Comparison of ENCODE assay signal across 19 cellular contexts in genomic region chr2:234670052-234670451, GRCh38.
A peak's percentile ranks its signal among the peaks of the same experiment; 100 is the strongest.
DNase-seq lines count a peak whose midpoint lies in the region; ATAC-seq, FAIRE-seq and TF ChIP-seq lines count a peak whose summit lies in the region.
"Had no signal": no experiment of that assay in that cellular context is flagged by ENCODE, and none has a peak within 500 bp of the region (broad histone marks: within the 10 kb centered on the region; RNA-seq: fewer than 3 reads in every experiment).

No MANE protein-coding gene starts in this region.

- no peak; the same call in 1 of the 2 replicates for TF ChIP-seq RAD21 in IMR-90 (IDR thresholded peaks at IDR 0.05; ENCODE audit: low read length)

- H3K4me1 ChIP-seq in IMR-90 (ENCODE audit: control insufficient read depth, insufficient read depth, low read length): peaks cover 38% of the 10 kb centered on the region
- peaks cover 27% of the 10 kb centered on the region for H3K4me1 ChIP-seq in keratinocyte (ENCODE audit: control insufficient read depth, extremely low read depth, insufficient read depth, low read length)
- H3K4me1 ChIP-seq: BLaER1 treated with 17β-estradiol and CSF1 and Interleukin-3, amounts not matched to agents 10 nM and 100 nM had no signal

- H4K5ac ChIP-seq in IMR-90 (ENCODE audit: low read depth, low read length): peak overlapping the region; percentile 83

- peak overlapping the region; percentile 12; the same call in 1 of the 2 replicates for H3K4me2 ChIP-seq in IMR-90 (ENCODE audit: low read depth, low read length)
- H3K4me2 ChIP-seq in keratinocyte (ENCODE audit: control insufficient read depth, extremely low read depth, insufficient read depth, low read depth, low read length): peak overlapping the region; percentile 42
- H3K4me2 ChIP-seq: BLaER1 treated with 17β-estradiol and CSF1 and Interleukin-3, amounts not matched to agents 10 nM and 100 nM had no signal

- TF ChIP-seq CTCF in AG09309 (IDR thresholded peaks at IDR 0.05; ENCODE audit: control insufficient read depth, insufficient read depth, low read depth, low read length, missing control alignments): no peak
- no peak for TF ChIP-seq CTCF in IMR-90 (conservative IDR thresholded peaks at IDR 0.05; ENCODE audit: low read depth, low read length)
- no peak for TF ChIP-seq CTCF in choroid plexus epithelial cell (conservative IDR thresholded peaks at IDR 0.05; ENCODE audit: low read depth, low read length)
- no peak for TF ChIP-seq CTCF in keratinocyte (optimal IDR thresholded peaks at IDR 0.05 in 1 of 3, IDR thresholded peaks at IDR 0.05 in 1 of 3, conservative IDR thresholded peaks at IDR 0.05 in 1 of 3; ENCODE audit: extremely low read depth in 1 of 3, insufficient read depth in 2 of 3, low read length in 3 of 3)
- no peak for TF ChIP-seq CTCF in GM13976 (IDR thresholded peaks at IDR 0.05; ENCODE audit: borderline replicate concordance, control extremely low read depth, extremely low read depth, insufficient read depth, missing control alignments)

- H4K8ac ChIP-seq in IMR-90 (ENCODE audit: low read depth in 2 of 2, low read length in 2 of 2): peak overlapping the region; percentile 52 to 94

- H3K79me2 ChIP-seq in keratinocyte (ENCODE audit: control insufficient read depth, insufficient read depth, low read length): no peaks in the 10 kb centered on the region

- POLR2A ChIA-PET in IMR-90 (lab: Charles Lee; ENCODE audit: unreplicated experiment): no interaction called here

- H2AK5ac ChIP-seq in IMR-90 (ENCODE audit: low read depth, low read length): peak overlapping the region; percentile 96

- peak overlapping the region; percentile 97 for H3K4ac ChIP-seq in IMR-90 (ENCODE audit: low read depth, low read length)

- no peak for TF ChIP-seq POLR2A in IMR-90 (IDR thresholded peaks at IDR 0.05; ENCODE audit: low read depth, low read length)

- no peak overlapping the region for H3K4me3 ChIP-seq in AG09309 (ENCODE audit: control insufficient read depth, low read depth, low read length)
- H3K4me3 ChIP-seq in IMR-90 (ENCODE audit: insufficient read depth, low read depth, low read length): no peak overlapping the region
- H3K4me3 ChIP-seq in choroid plexus epithelial cell (ENCODE audit: low read depth, low read length): no peak overlapping the region
- H3K4me3 ChIP-seq in keratinocyte (ENCODE audit: control insufficient read depth in 2 of 3, extremely low read depth in 1 of 3, insufficient read depth in 2 of 3, low read depth in 1 of 3, low read length in 3 of 3): no peak overlapping the region
- H3K4me3 ChIP-seq: BLaER1 treated with 17β-estradiol and CSF1 and Interleukin-3, amounts not matched to agents 10 nM and 100 nM; thoracic aorta had no signal

- CTCF ChIA-PET in IMR-90 (lab: Yijun Ruan, JAX): no interaction called here

- peaks cover 21% of the 10 kb centered on the region for H3K9me1 ChIP-seq in IMR-90 (ENCODE audit: insufficient read depth, low read length)
- no peaks in the 10 kb centered on the region for H3K9me1 ChIP-seq in keratinocyte (ENCODE audit: control insufficient read depth, extremely low read depth, insufficient read depth, low read length)

- no CpG with 5 or more reads among the region's 3 CpGs for WGBS in IMR-90 (ENCODE audit: extremely low coverage in 2 of 2, insufficient read length in 1 of 2), 2 experiments

- H3K23ac ChIP-seq in IMR-90 (ENCODE audit: low read depth, low read length): peak overlapping the region; percentile 96

- H3K27me3 ChIP-seq in IMR-90 (ENCODE audit: control insufficient read depth, insufficient read depth, low read length): no peaks in the 10 kb centered on the region
- H3K27me3 ChIP-seq in keratinocyte (ENCODE audit: control insufficient read depth, extremely low read depth, insufficient read depth, low read length): no peaks in the 10 kb centered on the region
- H3K27me3 ChIP-seq: BLaER1 treated with 17β-estradiol and CSF1 and Interleukin-3, amounts not matched to agents 10 nM and 100 nM had no signal

- H2BK15ac ChIP-seq in IMR-90 (ENCODE audit: low read depth, low read length): peak overlapping the region; percentile 80

- H2AFZ ChIP-seq in IMR-90 (replicated peaks; ENCODE audit: low read length, poor library complexity) (no peak overlapping the region), keratinocyte (ENCODE audit: control insufficient read depth, low read length) (no peak overlapping the region)

- H3K9ac ChIP-seq in IMR-90 (ENCODE audit: low read depth, low read length) (no peak overlapping the region), keratinocyte (ENCODE audit: control insufficient read depth, extremely low read depth, insufficient read depth, low read length) (no peak overlapping the region)
- H3K9ac ChIP-seq: BLaER1 treated with 17β-estradiol and CSF1 and Interleukin-3, amounts not matched to agents 10 nM and 100 nM had no signal

- no peaks in the 10 kb centered on the region for H3K9me3 ChIP-seq in IMR-90 (ENCODE audit: control insufficient read depth, insufficient read depth, low read length)
- no peaks in the 10 kb centered on the region for H3K9me3 ChIP-seq in keratinocyte (ENCODE audit: control insufficient read depth, low read depth, low read length)
- H3K9me3 ChIP-seq: thoracic aorta had no signal

- H2AK9ac ChIP-seq in IMR-90 (replicated peaks; ENCODE audit: low read depth, low read length, poor library complexity): peak overlapping the region; percentile 88

- H4K91ac ChIP-seq in IMR-90 (ENCODE audit: insufficient read depth, low read depth, low read length): peak overlapping the region; percentile 96

- peak; percentile 57 for DNase-seq in AG09309 (ENCODE audit: low read depth)
- peak; percentile 94 for DNase-seq in IMR-90
- DNase-seq in choroid plexus epithelial cell (ENCODE audit: low read depth): peak; percentile 95
- peak; percentile 56 for DNase-seq in keratinocyte (ENCODE audit: low read depth, low spot score)
- no peak for DNase-seq in AML-193 (lab: John Stamatoyannopoulos, UW)
- no peak for DNase-seq in NCI-H510A (lab: John Stamatoyannopoulos, UW)
- DNase-seq in GM13976 (ENCODE audit: low spot score): no peak
- DNase-seq: activated CD4-positive, alpha-beta T cell treated with anti-CD3 and anti-CD28 coated beads for 36 hours; activated T-cell treated with anti-CD3 and anti-CD28 coated beads, Interleukin-2, amount 50 U/mL, for 4 hours; amygdala; DMS79 treated with DMSO at 0.1 percent for 48 hours; head of caudate nucleus; NCI-H446 treated with DMSO at 0.1 percent for 48 hours; posterior cingulate gyrus; stimulated activated CD4-positive, alpha-beta T cell treated with anti-CD3 and anti-CD28 coated beads, Interleukin-15, amount 100 ng/mL, for 24 hours had no signal

- in situ Hi-C loops in IMR-90 (cut with MboI; ENCODE audit: low sequenced_read_pairs): no loop called here
- in situ Hi-C loops in GM13976 (cut with MboI; ENCODE audit: low sequenced_read_pairs, unreplicated experiment): no loop called here

- intact Hi-C loops in IMR-90 (cut with micrococcal nuclease): loop anchor here (10.0 kb wide), 1 partner anchor 315 kb away; no protein-coding TSS in a partner anchor

- H3K18ac ChIP-seq in IMR-90 (ENCODE audit: low read depth, low read length): peak overlapping the region; percentile 96

- H2BK5ac ChIP-seq in IMR-90 (ENCODE audit: low read depth, low read length, poor library complexity, severe bottlenecking): peak overlapping the region; percentile 94

- H3K79me1 ChIP-seq in IMR-90 (ENCODE audit: low read depth in 1 of 2, low read length in 2 of 2): peaks cover 0 to 26% of the 10 kb centered on the region in 2 experiments; a peak in 2 of 4 replicates

- no TSS peak for BruUV-seq in IMR-90 (replicated peaks; lab: Mats Ljungman, UMichigan)

- peak overlapping the region; percentile 97 for H3K14ac ChIP-seq in IMR-90 (replicated peaks; ENCODE audit: low read depth, low read length)

- peak; percentile 90 for FAIRE-seq in keratinocyte (lab: Jason Lieb, UNC)
- FAIRE-seq: GM12891 had no signal

- H4K20me1 ChIP-seq in IMR-90 (ENCODE audit: insufficient read depth, low read length): no peaks in the 10 kb centered on the region
- no peaks in the 10 kb centered on the region for H4K20me1 ChIP-seq in keratinocyte (ENCODE audit: control insufficient read depth, extremely low read depth, insufficient read depth, low read length)
- H4K20me1 ChIP-seq: BLaER1 treated with 17β-estradiol and CSF1 and Interleukin-3, amounts not matched to agents 10 nM and 100 nM had no signal

- H3K56ac ChIP-seq in IMR-90 (ENCODE audit: extremely low read depth, insufficient read depth, low read length): peak overlapping the region; percentile 58; the same call in 1 of the 2 replicates

- no peaks in the 10 kb centered on the region for H3K36me3 ChIP-seq in IMR-90 (ENCODE audit: control insufficient read depth, insufficient read depth, low read length)
- H3K36me3 ChIP-seq in keratinocyte (ENCODE audit: control insufficient read depth in 2 of 2, extremely low read depth in 1 of 2, insufficient read depth in 2 of 2, low read length in 2 of 2): no peaks in the 10 kb centered on the region
- H3K36me3 ChIP-seq: BLaER1 treated with 17β-estradiol and CSF1 and Interleukin-3, amounts not matched to agents 10 nM and 100 nM; thoracic aorta had no signal

- H2BK120ac ChIP-seq in IMR-90 (ENCODE audit: low read depth, low read length): peak overlapping the region; percentile 99

- dilution Hi-C loops in IMR-90 (cut with HindIII; ENCODE audit: low sequenced_read_pairs, unreplicated experiment): no loop called here
- dilution Hi-C loops in keratinocyte (cut with MboI; ENCODE audit: extremely low pct_ligation_motif_present, low sequenced_read_pairs): no loop called here

- peak overlapping the region; percentile 100 for H2BK20ac ChIP-seq in IMR-90 (ENCODE audit: low read depth, low read length)

- H3K27ac ChIP-seq in IMR-90 (ENCODE audit: insufficient read depth, low read length): peak overlapping the region; percentile 61
- peak overlapping the region; percentile 15 for H3K27ac ChIP-seq in keratinocyte (ENCODE audit: control insufficient read depth, insufficient read depth, low read length)
- H3K27ac ChIP-seq: BLaER1 treated with 17β-estradiol and CSF1 and Interleukin-3, amounts not matched to agents 10 nM and 100 nM; thoracic aorta had no signal

- ATAC-seq in IMR-90 (ENCODE audit: low read depth): peak; percentile 59
- ATAC-seq in HG03097 (IDR thresholded peaks at IDR 0.05; ENCODE audit: low FRiP score, unreplicated experiment): no peak
- ATAC-seq: activated CD4-positive, alpha-beta T cell treated with anti-CD3 and anti-CD28 coated beads for 36 hours; activated T-cell treated with anti-CD3 and anti-CD28 coated beads, Interleukin-2, amount 50 U/mL, for 4 hours had no signal

TF ChIP-seq in IMR-90, 13 proteins besides CTCF, POLR2A, EP300 and RAD21 (continues in another document):
- no peak; the same call in 1 of the 2 replicates for TF ChIP-seq MAZ (IDR thresholded peaks at IDR 0.05; ENCODE audit: borderline replicate concordance, low read depth, low read length)
- TF ChIP-seq MAFK (IDR thresholded peaks at IDR 0.05; ENCODE audit: low read depth, low read length): peak; percentile 29; the same call in 1 of the 2 replicates
- peak; percentile 9 for TF ChIP-seq RCOR1 (IDR thresholded peaks at IDR 0.05; ENCODE audit: insufficient replicate concordance, low read length)
- no peak for TF ChIP-seq NFE2L2 (IDR thresholded peaks at IDR 0.05; ENCODE audit: low read depth, low read length)
- TF ChIP-seq FOS (IDR thresholded peaks at IDR 0.05; ENCODE audit: low read depth, low read length): peak; percentile 91
- peak; percentile 82 for TF ChIP-seq CEBPB (IDR thresholded peaks at IDR 0.05; ENCODE audit: low read depth, low read length)
- TF ChIP-seq RFX5 (IDR thresholded peaks at IDR 0.05; ENCODE audit: low read depth, low read length): no peak

Comparison
In these comparisons a context has a peak if more than half of its experiments do, and no peak if none do; other contexts are left out.
1. DNase-seq: peak in AG09309 (single experiment), IMR-90 (single experiment), choroid plexus epithelial cell (single experiment) and keratinocyte (single experiment); none in AML-193 (0 of 2), NCI-H510A (single experiment) and GM13976 (single experiment).